In genomic region chr15:29103825-29104565, GRCh38 we compare ENCODE assay signal across 8 cellular contexts.
DNase-seq lines count a peak whose midpoint lies in the region; ATAC-seq and TF ChIP-seq lines count a peak whose summit lies in the region.

No MANE protein-coding gene starts in this region.

- no peak overlapping the region for H3K56ac ChIP-seq in IMR-90 (ENCODE audit: extremely low read depth, insufficient read depth, low read length)

- no peak overlapping the region for H4K5ac ChIP-seq in IMR-90 (ENCODE audit: low read depth, low read length)

- BruUV-seq in IMR-90 (replicated peaks; lab: Mats Ljungman, UMichigan), result no TSS peak

- H2AK9ac ChIP-seq in IMR-90 (replicated peaks; ENCODE audit: low read depth, low read length, poor library complexity), result no peak overlapping the region

- H3K9me1 ChIP-seq in IMR-90 (ENCODE audit: insufficient read depth, low read length), result no peaks in the 10 kb centered on the region

- no peaks in the 10 kb centered on the region; the same call in 1 of the 2 replicates for H4K20me1 ChIP-seq in IMR-90 (ENCODE audit: insufficient read depth, low read length)

- H3K4me1 ChIP-seq in IMR-90 (ENCODE audit: control insufficient read depth, insufficient read depth, low read length), result no peaks in the 10 kb centered on the region
- H3K4me1 ChIP-seq in mesenchymal stem cell (ENCODE audit: control insufficient read depth, insufficient read depth, low read depth, low read length), result peaks cover 16% of the 10 kb centered on the region

- peak; percentile 78 for TF ChIP-seq RAD21 in IMR-90 (IDR thresholded peaks at IDR 0.05; ENCODE audit: low read length)

- no peak overlapping the region for H2BK12ac ChIP-seq in mesenchymal stem cell (ENCODE audit: low read length in 2 of 2)

- H3K27me3 ChIP-seq in IMR-90 (ENCODE audit: control insufficient read depth, insufficient read depth, low read length), result no peaks in the 10 kb centered on the region
- H3K27me3 ChIP-seq in mesenchymal stem cell (ENCODE audit: control insufficient read depth in 1 of 2, insufficient read depth in 1 of 2, low read length in 2 of 2), result peaks cover 0 to 19% of the 10 kb centered on the region in 2 experiments

- H3K9me3 ChIP-seq in IMR-90 (ENCODE audit: control insufficient read depth, insufficient read depth, low read length), result no peaks in the 10 kb centered on the region
- no peaks in the 10 kb centered on the region for H3K9me3 ChIP-seq in mesenchymal stem cell (ENCODE audit: control insufficient read depth, low read length)

- H3K23ac ChIP-seq in IMR-90 (ENCODE audit: low read depth, low read length) (no peak overlapping the region), mesenchymal stem cell (ENCODE audit: low read length in 2 of 2) (no peak overlapping the region)

- H3K79me1 ChIP-seq in IMR-90 (ENCODE audit: low read depth in 1 of 2, low read length in 2 of 2) (no peaks in the 10 kb centered on the region; a peak in 1 of 4 replicates), mesenchymal stem cell (replicated peaks; ENCODE audit: low read length, poor library complexity, severe bottlenecking) (no peaks in the 10 kb centered on the region)

- ATAC-seq in IMR-90 (ENCODE audit: low read depth) (peak; percentile 94), GM19452 (IDR thresholded peaks at IDR 0.05; ENCODE audit: unreplicated experiment) (no peak)

- CTCF ChIA-PET in IMR-90 (lab: Yijun Ruan, JAX), result interaction anchor here (0.9 to 1.1 kb wide), 3 partner anchors 10 to 205 kb away, joined by 3 to 4 read pairs (median 3); no protein-coding TSS in a partner anchor
- CTCF ChIA-PET in activated CD4-positive, alpha-beta memory T cell treated with anti-CD3 and anti-CD28 coated beads for 36 hours (lab: Charles Lee), result interaction anchor here (0.6 to 4.8 kb wide), 10 partner anchors 8 to 164 kb away, joined by 3 to 66 read pairs (median 5); no protein-coding TSS in a partner anchor

- H3K36me3 ChIP-seq in IMR-90 (ENCODE audit: control insufficient read depth, insufficient read depth, low read length), result peaks cover 15% of the 10 kb centered on the region
- peaks cover 0 to 12% of the 10 kb centered on the region in 2 experiments for H3K36me3 ChIP-seq in mesenchymal stem cell (ENCODE audit: control insufficient read depth in 1 of 2, insufficient read depth in 2 of 2, low read depth in 1 of 2, low read length in 2 of 2)

- H2BK120ac ChIP-seq in IMR-90 (ENCODE audit: low read depth, low read length), result no peak overlapping the region
- no peak overlapping the region for H2BK120ac ChIP-seq in mesenchymal stem cell (ENCODE audit: low read depth, low read length)

- no peak overlapping the region for H3K27ac ChIP-seq in IMR-90 (ENCODE audit: insufficient read depth, low read length)
- H3K27ac ChIP-seq in mesenchymal stem cell (ENCODE audit: low read length, poor library complexity, severe bottlenecking), result no peak overlapping the region

- H4K91ac ChIP-seq in IMR-90 (ENCODE audit: insufficient read depth, low read depth, low read length), result no peak overlapping the region
- peak overlapping the region; percentile 46 for H4K91ac ChIP-seq in mesenchymal stem cell (ENCODE audit: low read length)

- H3K4me1 Mint-ChIP-seq in activated CD4-positive, alpha-beta memory T cell treated with anti-CD3 and anti-CD28 coated beads for 36 hours (ENCODE audit: low read depth), result no peaks in the 10 kb centered on the region

- H3K4me2 ChIP-seq in IMR-90 (ENCODE audit: low read depth, low read length), result peak overlapping the region; percentile 57; the same call in 1 of the 2 replicates
- H3K4me2 ChIP-seq in mesenchymal stem cell (ENCODE audit: low read length, poor library complexity, severe bottlenecking), result peak overlapping the region; percentile 80

- H3K14ac ChIP-seq in IMR-90 (replicated peaks; ENCODE audit: low read depth, low read length) (no peak overlapping the region), mesenchymal stem cell (ENCODE audit: low read length in 2 of 2) (no peak overlapping the region)

- H2BK5ac ChIP-seq in IMR-90 (ENCODE audit: low read depth, low read length, poor library complexity, severe bottlenecking) (no peak overlapping the region), mesenchymal stem cell (ENCODE audit: low read depth, low read length, poor library complexity, severe bottlenecking) (no peak overlapping the region)

- no peak overlapping the region for H3K4ac ChIP-seq in IMR-90 (ENCODE audit: low read depth, low read length)
- H3K4ac ChIP-seq in mesenchymal stem cell (ENCODE audit: low read depth in 1 of 2, low read length in 2 of 2), result no peak overlapping the region

- peak; percentile 72 for TF ChIP-seq CTCF in GM12865 (IDR thresholded peaks at IDR 0.05; ENCODE audit: insufficient read depth, low read depth, low read length, missing control alignments)
- TF ChIP-seq CTCF in IMR-90 (conservative IDR thresholded peaks at IDR 0.05; ENCODE audit: low read depth, low read length), result peak; percentile 93

- H2BK15ac ChIP-seq in IMR-90 (ENCODE audit: low read depth, low read length) (no peak overlapping the region), mesenchymal stem cell (ENCODE audit: low read depth, poor library complexity, severe bottlenecking) (no peak overlapping the region)

- no peak for TF ChIP-seq POLR2A in IMR-90 (IDR thresholded peaks at IDR 0.05; ENCODE audit: low read depth, low read length)

- 48% methylated on average over 5 of the region's 47 CpGs; no CpG with 5 or more reads in 1 of the 2 experiments for WGBS in IMR-90 (ENCODE audit: extremely low coverage in 2 of 2, insufficient read length in 1 of 2), 2 experiments
- 40% methylated on average over 38 of the region's 47 CpGs for WGBS in mesenchymal stem cell

- H3K27me3 Mint-ChIP-seq in activated CD4-positive, alpha-beta memory T cell treated with anti-CD3 and anti-CD28 coated beads for 36 hours, result no peaks in the 10 kb centered on the region

- H2AFZ ChIP-seq in IMR-90 (replicated peaks; ENCODE audit: low read length, poor library complexity) (peak overlapping the region; percentile 88), mesenchymal stem cell (ENCODE audit: low read depth, low read length) (no peak overlapping the region)

- H3K18ac ChIP-seq in IMR-90 (ENCODE audit: low read depth, low read length), result no peak overlapping the region
- H3K18ac ChIP-seq in mesenchymal stem cell (ENCODE audit: low read depth in 1 of 2, low read length in 2 of 2), result peak overlapping the region in 1 of 2 experiments; percentile 77

- H3K36me3 Mint-ChIP-seq in activated CD4-positive, alpha-beta memory T cell treated with anti-CD3 and anti-CD28 coated beads for 36 hours, result peaks cover 2% of the 10 kb centered on the region

- H3K4me3 Mint-ChIP-seq in activated CD4-positive, alpha-beta memory T cell treated with anti-CD3 and anti-CD28 coated beads for 36 hours, result no peak overlapping the region

- H3K27ac Mint-ChIP-seq in activated CD4-positive, alpha-beta memory T cell treated with anti-CD3 and anti-CD28 coated beads for 36 hours, result no peak overlapping the region

- DNase-seq in GM12865 (ENCODE audit: low read depth) (peak; percentile 62), IMR-90 (peak; percentile 68), mesenchymal stem cell (peak; percentile 83), GDM1 (lab: John Stamatoyannopoulos, UW) (no peak)
- peak; percentile 70 for DNase-seq in activated CD4-positive, alpha-beta memory T cell treated with anti-CD3 and anti-CD28 coated beads for 36 hours
- peak; percentile 16 for DNase-seq in effector CD4-positive, alpha-beta T cell
- DNase-seq in stimulated activated CD8-positive, alpha-beta memory T cell treated with anti-CD3 and anti-CD28 coated beads, Interleukin-4, amount 100 ng/mL, for 24 hours (ENCODE audit: low read depth), result peak; percentile 38

- in situ Hi-C loops in IMR-90 (cut with MboI; ENCODE audit: low sequenced_read_pairs), result loop anchor here (5.0 kb wide), 1 partner anchor 222 kb away; no protein-coding TSS in a partner anchor

- H3K9ac ChIP-seq in IMR-90 (ENCODE audit: low read depth, low read length) (no peak overlapping the region), mesenchymal stem cell (ENCODE audit: low read length) (peak overlapping the region; percentile 66)

- no peak overlapping the region for H4K8ac ChIP-seq in IMR-90 (ENCODE audit: low read depth in 2 of 2, low read length in 2 of 2)
- no peak overlapping the region for H4K8ac ChIP-seq in mesenchymal stem cell (ENCODE audit: low read length)

- H3K4me3 ChIP-seq in GM12865 (ENCODE audit: low read depth, low read length) (no peak overlapping the region), IMR-90 (ENCODE audit: insufficient read depth, low read depth, low read length) (no peak overlapping the region), mesenchymal stem cell (ENCODE audit: insufficient read depth in 1 of 2, low read depth in 1 of 2, low read length in 2 of 2) (peak overlapping the region; percentile 41 to 62)

- dilution Hi-C loops in IMR-90 (cut with HindIII; ENCODE audit: low sequenced_read_pairs, unreplicated experiment), result no loop called here

- POLR2A ChIA-PET in IMR-90 (lab: Charles Lee; ENCODE audit: unreplicated experiment), result no interaction called here
- POLR2A ChIA-PET in activated CD4-positive, alpha-beta memory T cell treated with anti-CD3 and anti-CD28 coated beads for 36 hours (lab: Charles Lee), result interaction anchor here (1.5 kb wide), 1 partner anchor 14 kb away, joined by 5 read pairs; no protein-coding TSS in a partner anchor

- intact Hi-C loops in IMR-90 (cut with micrococcal nuclease), result loop anchor here (1.0 kb wide), 1 partner anchor 223 kb away; no protein-coding TSS in a partner anchor
- intact Hi-C loops in activated CD4-positive, alpha-beta memory T cell treated with anti-CD3 and anti-CD28 coated beads for 36 hours (cut with micrococcal nuclease), result no loop called here

- no peaks in the 10 kb centered on the region for H3K9me3 Mint-ChIP-seq in activated CD4-positive, alpha-beta memory T cell treated with anti-CD3 and anti-CD28 coated beads for 36 hours

- H2AK5ac ChIP-seq in IMR-90 (ENCODE audit: low read depth, low read length), result no peak overlapping the region
- no peak overlapping the region for H2AK5ac ChIP-seq in mesenchymal stem cell (ENCODE audit: low read length, severe bottlenecking)

- H2BK20ac ChIP-seq in IMR-90 (ENCODE audit: low read depth, low read length), result no peak overlapping the region

TF ChIP-seq in IMR-90, 13 proteins besides CTCF, POLR2A, EP300 and RAD21:
- no peak for TF ChIP-seq USF2 (IDR thresholded peaks at IDR 0.05; ENCODE audit: low read depth, low read length)
- peak; percentile 33; the same call in 1 of the 2 replicates for TF ChIP-seq MAZ (IDR thresholded peaks at IDR 0.05; ENCODE audit: borderline replicate concordance, low read depth, low read length)
- TF ChIP-seq SMC3 (IDR thresholded peaks at IDR 0.05; ENCODE audit: low read depth, low read length), result peak; percentile 69

Comparison
In these comparisons a context has a peak if more than half of its experiments do, and no peak if none do; other contexts are left out.
1. H3K4me3 ChIP-seq: peak in mesenchymal stem cell (2 of 2); none in GM12865 (single experiment) and IMR-90 (single experiment).